8 cellular contexts compared by ENCODE assay signal in the genomic region with DNA sequence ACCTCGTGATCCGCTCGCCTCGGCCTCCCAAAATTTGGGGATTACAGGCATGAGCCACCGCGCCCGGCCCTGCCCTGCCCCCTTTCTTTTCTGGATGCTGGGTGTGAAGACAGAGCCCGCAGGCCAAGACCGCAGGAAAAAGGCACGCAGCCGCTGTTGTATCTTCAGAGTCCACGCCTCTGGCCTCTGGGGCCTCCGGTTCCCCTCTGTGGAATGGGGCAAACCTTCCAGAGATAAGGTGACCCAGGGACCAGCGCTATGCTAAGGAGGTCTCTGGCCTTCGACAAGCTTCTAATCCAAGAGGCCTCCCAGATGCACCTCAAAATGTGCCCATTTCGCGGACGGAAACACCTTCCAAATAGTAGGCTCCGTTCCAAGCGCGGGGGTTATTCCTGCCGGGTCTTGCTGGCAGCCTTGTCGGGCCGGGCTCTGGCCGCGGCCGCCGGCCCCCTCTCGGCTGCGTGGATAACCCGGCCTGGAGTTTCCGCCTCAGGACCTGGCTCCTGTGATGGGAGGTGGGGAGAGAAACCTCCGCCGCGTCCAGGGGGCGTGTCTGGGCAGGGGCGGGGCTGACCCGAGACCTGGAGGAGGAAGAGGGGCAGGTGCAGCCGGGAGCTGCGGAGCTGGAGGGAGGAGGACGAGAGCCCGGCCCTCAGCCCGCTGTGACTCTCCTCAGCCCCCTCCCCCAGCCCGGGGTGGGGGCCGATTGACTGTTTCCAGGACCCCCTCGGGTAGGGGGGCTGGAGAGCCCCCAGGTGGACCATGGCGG. TPM values are rescaled to one million over a fixed set of nuclear protein-coding genes. Genes with fewer than 3 reads are reported as not detected.
DNase-seq lines count a peak whose midpoint lies in the region; ATAC-seq and TF ChIP-seq lines count a peak whose summit lies in the region.

No MANE protein-coding gene starts in this region.

- H3K27me3 ChIP-seq in H7 (ENCODE audit: control insufficient read depth, insufficient read depth, low read length) (peaks cover 6% of the 10 kb centered on the region), liver (ENCODE audit: control insufficient read depth in 4 of 4, insufficient read depth in 4 of 4, low read length in 3 of 4) (no peaks in the 10 kb centered on the region)

- H3K27ac Mint-ChIP-seq in dendritic cell treated with granulocyte-macrophage colony-stimulating factor and Interleukin-4, amounts not matched to agents 40 ng/mL and 50 ng/mL, for 4 days, result peak overlapping the region; percentile 30

- intact Hi-C loops in dendritic cell treated with granulocyte-macrophage colony-stimulating factor and Interleukin-4, amounts not matched to agents 40 ng/mL and 50 ng/mL, for 4 days (cut with micrococcal nuclease), result no loop called here

- H3K36me3 ChIP-seq in H7 (replicated peaks; ENCODE audit: control insufficient read depth, insufficient read depth, low read length) (no peaks in the 10 kb centered on the region), liver (ENCODE audit: control insufficient read depth in 4 of 4, insufficient read depth in 3 of 4, low read depth in 1 of 4, low read length in 3 of 4) (no peaks in the 10 kb centered on the region)

- WGBS in liver, result 25% methylated on average over 47 of the region's 47 CpGs

- no peaks in the 10 kb centered on the region for H3K4me1 Mint-ChIP-seq in dendritic cell treated with granulocyte-macrophage colony-stimulating factor and Interleukin-4, amounts not matched to agents 40 ng/mL and 50 ng/mL, for 4 days (ENCODE audit: low read depth)

- no peak for TF ChIP-seq CTCF in liver (IDR thresholded peaks at IDR 0.05; ENCODE audit: low read depth, low read length, missing input control)

- H3K4me3 Mint-ChIP-seq in dendritic cell treated with granulocyte-macrophage colony-stimulating factor and Interleukin-4, amounts not matched to agents 40 ng/mL and 50 ng/mL, for 4 days, result peak overlapping the region; percentile 27

- ATAC-seq in HG02852 (IDR thresholded peaks at IDR 0.05; ENCODE audit: unreplicated experiment), result no peak

- H3K4me3 ChIP-seq in H7 (ENCODE audit: insufficient read depth, low read depth, low read length) (peak overlapping the region; percentile 64), liver (ENCODE audit: low read depth in 1 of 3, low read length in 3 of 3) (peak overlapping the region in 1 of 3 donors; percentile 9)

- H3K9me3 Mint-ChIP-seq in dendritic cell treated with granulocyte-macrophage colony-stimulating factor and Interleukin-4, amounts not matched to agents 40 ng/mL and 50 ng/mL, for 4 days, result no peaks in the 10 kb centered on the region

- DNase-seq in AG08395 (ENCODE audit: low spot score) (peak; percentile 92), H7 (peak; percentile 99), NCI-H510A (lab: John Stamatoyannopoulos, UW) (peak; percentile 96)
- DNase-seq in activated CD4-positive, alpha-beta T cell treated with anti-CD3 and anti-CD28 coated beads, Interleukin-2, amount 50 U/mL, for 48 hours, result peak; percentile 94 to 96
- DNase-seq in stimulated activated CD4-positive, alpha-beta T cell treated with anti-CD3 and anti-CD28 coated beads, TNF-alpha, amount 100 ng/mL, for 1 hour (ENCODE audit: low read depth in 3 of 3, low spot score in 1 of 3), result peak; percentile 70 to 87 (median 72)

- H3K9ac ChIP-seq in liver (ENCODE audit: low read depth in 1 of 2, low read length in 2 of 2), result no peak overlapping the region

- peaks cover 3 to 15% (median 12%) of the 10 kb centered on the region in 4 donors for H3K4me1 ChIP-seq in liver (ENCODE audit: control insufficient read depth in 4 of 4, insufficient read depth in 4 of 4, low read length in 3 of 4)

- peak in 1 of 2 donors; percentile 27 for TF ChIP-seq RAD21 in liver (IDR thresholded peaks at IDR 0.05)

- no peaks in the 10 kb centered on the region for H3K36me3 Mint-ChIP-seq in dendritic cell treated with granulocyte-macrophage colony-stimulating factor and Interleukin-4, amounts not matched to agents 40 ng/mL and 50 ng/mL, for 4 days (ENCODE audit: low read depth)

- no peaks in the 10 kb centered on the region for H3K9me3 ChIP-seq in liver (ENCODE audit: control insufficient read depth in 4 of 4, low read length in 3 of 4)

- H3K27me3 Mint-ChIP-seq in dendritic cell treated with granulocyte-macrophage colony-stimulating factor and Interleukin-4, amounts not matched to agents 40 ng/mL and 50 ng/mL, for 4 days, result peaks cover 72% of the 10 kb centered on the region

- H3K27ac ChIP-seq in liver (ENCODE audit: low read depth in 1 of 2, low read length in 2 of 2), result no peak overlapping the region

TF ChIP-seq in liver, 16 proteins besides CTCF, POLR2A, EP300 and RAD21:
- TF ChIP-seq FOXA1 (IDR thresholded peaks at IDR 0.05) (no peak), FOXA2 (IDR thresholded peaks at IDR 0.05) (no peak), EGR1 (IDR thresholded peaks at IDR 0.05; ENCODE audit: low read depth in 2 of 2) (no peak), HNF4G (IDR thresholded peaks at IDR 0.05) (no peak), TAF1 (conservative IDR thresholded peaks at IDR 0.05) (no peak), SP1 (IDR thresholded peaks at IDR 0.05) (peak; percentile 63), RXRA (IDR thresholded peaks at IDR 0.05) (peak in 1 of 2 donors; percentile 16), NR2F2 (IDR thresholded peaks at IDR 0.05) (no peak), YY1 (IDR thresholded peaks at IDR 0.05) (peak; percentile 61), JUND (IDR thresholded peaks at IDR 0.05) (no peak), GABPA (IDR thresholded peaks at IDR 0.05 in 1 of 2, conservative IDR thresholded peaks at IDR 0.05 in 1 of 2) (no peak), HNF4A (conservative IDR thresholded peaks at IDR 0.05) (peak in 1 of 2 donors; percentile 23)
- TF ChIP-seq, protein P1, sequence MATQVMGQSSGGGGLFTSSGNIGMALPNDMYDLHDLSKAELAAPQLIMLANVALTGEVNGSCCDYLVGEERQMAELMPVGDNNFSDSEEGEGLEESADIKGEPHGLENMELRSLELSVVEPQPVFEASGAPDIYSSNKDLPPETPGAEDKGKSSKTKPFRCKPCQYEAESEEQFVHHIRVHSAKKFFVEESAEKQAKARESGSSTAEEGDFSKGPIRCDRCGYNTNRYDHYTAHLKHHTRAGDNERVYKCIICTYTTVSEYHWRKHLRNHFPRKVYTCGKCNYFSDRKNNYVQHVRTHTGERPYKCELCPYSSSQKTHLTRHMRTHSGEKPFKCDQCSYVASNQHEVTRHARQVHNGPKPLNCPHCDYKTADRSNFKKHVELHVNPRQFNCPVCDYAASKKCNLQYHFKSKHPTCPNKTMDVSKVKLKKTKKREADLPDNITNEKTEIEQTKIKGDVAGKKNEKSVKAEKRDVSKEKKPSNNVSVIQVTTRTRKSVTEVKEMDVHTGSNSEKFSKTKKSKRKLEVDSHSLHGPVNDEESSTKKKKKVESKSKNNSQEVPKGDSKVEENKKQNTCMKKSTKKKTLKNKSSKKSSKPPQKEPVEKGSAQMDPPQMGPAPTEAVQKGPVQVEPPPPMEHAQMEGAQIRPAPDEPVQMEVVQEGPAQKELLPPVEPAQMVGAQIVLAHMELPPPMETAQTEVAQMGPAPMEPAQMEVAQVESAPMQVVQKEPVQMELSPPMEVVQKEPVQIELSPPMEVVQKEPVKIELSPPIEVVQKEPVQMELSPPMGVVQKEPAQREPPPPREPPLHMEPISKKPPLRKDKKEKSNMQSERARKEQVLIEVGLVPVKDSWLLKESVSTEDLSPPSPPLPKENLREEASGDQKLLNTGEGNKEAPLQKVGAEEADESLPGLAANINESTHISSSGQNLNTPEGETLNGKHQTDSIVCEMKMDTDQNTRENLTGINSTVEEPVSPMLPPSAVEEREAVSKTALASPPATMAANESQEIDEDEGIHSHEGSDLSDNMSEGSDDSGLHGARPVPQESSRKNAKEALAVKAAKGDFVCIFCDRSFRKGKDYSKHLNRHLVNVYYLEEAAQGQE (IDR thresholded peaks at IDR 0.05), result no peak
- TF ChIP-seq, protein P2, sequence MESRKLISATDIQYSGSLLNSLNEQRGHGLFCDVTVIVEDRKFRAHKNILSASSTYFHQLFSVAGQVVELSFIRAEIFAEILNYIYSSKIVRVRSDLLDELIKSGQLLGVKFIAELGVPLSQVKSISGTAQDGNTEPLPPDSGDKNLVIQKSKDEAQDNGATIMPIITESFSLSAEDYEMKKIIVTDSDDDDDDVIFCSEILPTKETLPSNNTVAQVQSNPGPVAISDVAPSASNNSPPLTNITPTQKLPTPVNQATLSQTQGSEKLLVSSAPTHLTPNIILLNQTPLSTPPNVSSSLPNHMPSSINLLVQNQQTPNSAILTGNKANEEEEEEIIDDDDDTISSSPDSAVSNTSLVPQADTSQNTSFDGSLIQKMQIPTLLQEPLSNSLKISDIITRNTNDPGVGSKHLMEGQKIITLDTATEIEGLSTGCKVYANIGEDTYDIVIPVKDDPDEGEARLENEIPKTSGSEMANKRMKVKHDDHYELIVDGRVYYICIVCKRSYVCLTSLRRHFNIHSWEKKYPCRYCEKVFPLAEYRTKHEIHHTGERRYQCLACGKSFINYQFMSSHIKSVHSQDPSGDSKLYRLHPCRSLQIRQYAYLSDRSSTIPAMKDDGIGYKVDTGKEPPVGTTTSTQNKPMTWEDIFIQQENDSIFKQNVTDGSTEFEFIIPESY (IDR thresholded peaks at IDR 0.05), result no peak
- TF ChIP-seq, protein P3, sequence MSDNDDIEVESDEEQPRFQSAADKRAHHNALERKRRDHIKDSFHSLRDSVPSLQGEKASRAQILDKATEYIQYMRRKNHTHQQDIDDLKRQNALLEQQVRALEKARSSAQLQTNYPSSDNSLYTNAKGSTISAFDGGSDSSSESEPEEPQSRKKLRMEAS (IDR thresholded peaks at IDR 0.05), result no peak
- TF ChIP-seq, protein P4, sequence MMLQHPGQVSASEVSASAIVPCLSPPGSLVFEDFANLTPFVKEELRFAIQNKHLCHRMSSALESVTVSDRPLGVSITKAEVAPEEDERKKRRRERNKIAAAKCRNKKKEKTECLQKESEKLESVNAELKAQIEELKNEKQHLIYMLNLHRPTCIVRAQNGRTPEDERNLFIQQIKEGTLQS (IDR thresholded peaks at IDR 0.05), result no peak

RNA-seq across cellular contexts. Expression of a gene that starts 13.1 kb away (rescaled TPM):
- 10.7 and 18.8 TPM in 2 replicates for total RNA-seq in H7 (2014; rRNA removed; shearing (Covaris generic))
- total RNA-seq in liver, result 1 to 10 TPM; 6.0 to 6.1 TPM
- 1 to 10 TPM; 7.3 to 9.8 TPM for polyA plus RNA-seq in liver

RNA-seq across cellular contexts. Expression of a gene that starts 21.0 kb away (rescaled TPM):
- 13.7 and 15.6 TPM in 2 replicates for total RNA-seq in H7 (2014; rRNA removed; shearing (Covaris generic))
- 1 to 10 TPM; 6.7 to 7.4 TPM for total RNA-seq in liver
- 1 to 10 TPM; 1.8 to 5.4 TPM for polyA plus RNA-seq in liver

RNA-seq across cellular contexts. Expression of a gene that starts 40.2 kb away (rescaled TPM):
- total RNA-seq in H7 (2014; rRNA removed; shearing (Covaris generic)), result 36.8 and 37.3 TPM in 2 replicates
- total RNA-seq in liver, result 10 to 100 TPM; 11.9 to 24.3 TPM
- polyA plus RNA-seq in liver, result 1 to 10 TPM; 6.4 to 9.6 TPM

RNA-seq across cellular contexts. Expression of a gene that starts 41.2 kb away (rescaled TPM):
- 56.3 and 62.1 TPM in 2 replicates for total RNA-seq in H7 (2014; rRNA removed; shearing (Covaris generic))
- 10 to 100 TPM; 25.1 to 28.5 TPM for total RNA-seq in liver
- polyA plus RNA-seq in liver, result 100 to 1,000 TPM in 1 of 2 donors, 10 to 100 TPM in 1; 57.2 to 109 TPM

RNA-seq across cellular contexts. Expression of a gene that starts 50.7 kb away (rescaled TPM):
- not detected in 2 replicates for total RNA-seq in H7 (2014; rRNA removed; shearing (Covaris generic))
- total RNA-seq in liver, result not detected
- not detected for polyA plus RNA-seq in liver
